Comparison of ENCODE assay signal across 1 cellular context in genomic region chr5:136246122-136246521, GRCh38.
TF ChIP-seq lines count a peak whose summit lies in the region.

No MANE protein-coding gene starts in this region.

TF ChIP-seq in GM23338, 12 proteins besides CTCF, POLR2A, EP300 and RAD21 (continued from another document):
- TF ChIP-seq ZNF462 (CRISPR knock-in tag; IDR thresholded peaks at IDR 0.05) (no peak), REST (IDR thresholded peaks at IDR 0.05; ENCODE audit: unreplicated experiment) (no peak), EZH2 (IDR thresholded peaks at IDR 0.05; ENCODE audit: low read depth, unreplicated experiment) (no peak)
